Comparison of ENCODE assay signal across 1 cellular context in genomic region chr6:114783083-114783482, GRCh38.
TF ChIP-seq lines count a peak whose summit lies in the region.

No MANE protein-coding gene starts in this region.

TF ChIP-seq in GM23338, 12 proteins besides CTCF, POLR2A, EP300 and RAD21 (continued from another document):
- TF ChIP-seq ZNF462 (CRISPR knock-in tag; IDR thresholded peaks at IDR 0.05): no peak
